1 cellular context compared by ENCODE assay signal in genomic region chr10:4721994-4722753, GRCh38.
A peak's percentile ranks its signal among the peaks of the same experiment; 100 is the strongest.
TF ChIP-seq lines count a peak whose summit lies in the region.

No MANE protein-coding gene starts in this region.

TF ChIP-seq in HepG2, 621 proteins besides CTCF, POLR2A, EP300 and RAD21 (continued from another document):
- no peak for TF ChIP-seq FOXP1 (IDR thresholded peaks at IDR 0.05)
- peak; percentile 35; the same call in 1 of the 2 replicates for TF ChIP-seq FOXP1 (CRISPR knock-in tag; IDR thresholded peaks at IDR 0.05)
- TF ChIP-seq CEBPB (IDR thresholded peaks at IDR 0.05; ENCODE audit: borderline replicate concordance, low read depth, low read length) = peak; percentile 57; the same call in 1 of the 2 replicates
- no peak for TF ChIP-seq MAFG (CRISPR knock-in tag; IDR thresholded peaks at IDR 0.05)
- TF ChIP-seq ZNF17 (CRISPR knock-in tag; IDR thresholded peaks at IDR 0.05) = no peak
- TF ChIP-seq HNF1A (IDR thresholded peaks at IDR 0.05; ENCODE audit: low read depth) = no peak
- no peak for TF ChIP-seq HNF1A (CRISPR knock-in tag; IDR thresholded peaks at IDR 0.05; ENCODE audit: borderline replicate concordance)
- TF ChIP-seq RXRA (CRISPR knock-in tag; IDR thresholded peaks at IDR 0.05) = no peak
TF ChIP-seq in HepG2: peak in this region for 4.
